Comparison of ENCODE assay signal across 17 cellular contexts in the genomic region with DNA sequence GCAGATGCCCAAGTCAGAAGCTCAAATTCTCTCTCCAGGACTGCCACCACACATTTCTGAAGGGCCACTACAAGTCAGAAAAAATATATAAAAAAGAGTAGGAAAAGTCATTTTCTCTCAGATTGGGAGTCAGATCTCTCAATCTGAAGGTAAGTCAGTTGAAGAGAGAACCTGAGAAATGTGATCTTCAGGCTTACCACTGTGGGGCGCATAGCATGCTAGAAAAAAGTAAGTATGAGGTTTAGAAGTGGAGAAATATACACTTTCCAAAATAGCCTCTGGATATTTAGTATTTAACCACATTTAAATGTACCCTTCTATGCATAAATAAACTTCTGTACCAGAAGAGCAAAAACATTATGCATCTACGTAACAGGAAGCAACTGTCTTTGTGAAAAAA.
DNase-seq lines count a peak whose midpoint lies in the region; ATAC-seq and TF ChIP-seq lines count a peak whose summit lies in the region.
"Had no signal": no experiment of that assay in that cellular context is flagged by ENCODE, and none has a peak within 500 bp of the region (broad histone marks: within the 10 kb centered on the region; RNA-seq: fewer than 3 reads in every experiment).

No MANE protein-coding gene starts in this region.

- intact Hi-C loops in OCI-LY7 (cut with micrococcal nuclease; ENCODE audit: unreplicated experiment), result no loop called here

- H3K36me3 ChIP-seq in SK-N-SH (replicated peaks in 1 of 2; ENCODE audit: control insufficient read depth in 1 of 2, insufficient read depth in 2 of 2, low read length in 1 of 2) (no peaks in the 10 kb centered on the region), OCI-LY7 (ENCODE audit: insufficient read depth, low read length) (no peaks in the 10 kb centered on the region), endodermal cell (ENCODE audit: control insufficient read depth, insufficient read depth, low read length) (no peaks in the 10 kb centered on the region)
- H3K36me3 ChIP-seq: prostate gland had no signal

- WGBS in SK-N-SH (ENCODE audit: low lambda C conversion rate), result 13% methylated on average over 2 of the region's 2 CpGs
- WGBS in endodermal cell (ENCODE audit: insufficient coverage in 1 of 2, insufficient read length in 1 of 2), 2 experiments, result 64 to 100% methylated on average over 1 to 2 of the region's 2 CpGs

- TF ChIP-seq CTCF in SK-N-SH (IDR thresholded peaks at IDR 0.05) (peak; percentile 42), OCI-LY7 (conservative IDR thresholded peaks at IDR 0.05; ENCODE audit: low read length) (0 out of 2 replicates have a peak, but pooled peaks have one; percentile 22), endodermal cell (conservative IDR thresholded peaks at IDR 0.05) (peak; percentile 74), type B pancreatic cell (conservative IDR thresholded peaks at IDR 0.05) (peak; percentile 55)

- H3K9me2 ChIP-seq in SK-N-SH (no peaks in the 10 kb centered on the region), OCI-LY7 (ENCODE audit: insufficient read depth, low read length) (no peaks in the 10 kb centered on the region)

- no peak overlapping the region for H3K4me3 ChIP-seq in SK-N-SH (ENCODE audit: low read depth in 2 of 2, low read length in 1 of 2)
- H3K4me3 ChIP-seq in OCI-LY7 (ENCODE audit: low read depth, low read length, poor library complexity, severe bottlenecking), result no peak overlapping the region
- H3K4me3 ChIP-seq in endodermal cell (ENCODE audit: low read length), result no peak overlapping the region
- H3K4me3 ChIP-seq: GM12878, prostate gland had no signal

- H3K36me3 Mint-ChIP-seq in endodermal cell (ENCODE audit: low read depth) (no peaks in the 10 kb centered on the region), type B pancreatic cell (no peaks in the 10 kb centered on the region)
- H3K36me3 Mint-ChIP-seq: activated naive CD8-positive, alpha-beta T cell treated with anti-CD3 and anti-CD28 coated beads, Interleukin-2, amount 10 ng/mL, durations not matched to agents 7 days and 5 days; CD8-positive, alpha-beta T cell had no signal

- H3K4me2 ChIP-seq in SK-N-SH (no peak overlapping the region), OCI-LY7 (ENCODE audit: low read length) (no peak overlapping the region)

- H3K9me3 ChIP-seq in SK-N-SH, result no peaks in the 10 kb centered on the region
- 0 out of 2 replicates have a peak, but pooled peaks cover 3% of the 10 kb centered on the region for H3K9me3 ChIP-seq in OCI-LY7 (ENCODE audit: low read length)
- H3K9me3 ChIP-seq in endodermal cell (ENCODE audit: control insufficient read depth, low read length), result no peaks in the 10 kb centered on the region
- H3K9me3 ChIP-seq: prostate gland had no signal

- H2AFZ ChIP-seq in SK-N-SH (ENCODE audit: low read depth) (no peak overlapping the region), OCI-LY7 (ENCODE audit: low read length) (no peak overlapping the region)

- TF ChIP-seq RAD21 in SK-N-SH (IDR thresholded peaks at IDR 0.05; ENCODE audit: low read length), result no peak

- H3K79me2 ChIP-seq in SK-N-SH (ENCODE audit: insufficient read depth), result no peaks in the 10 kb centered on the region
- no peaks in the 10 kb centered on the region for H3K79me2 ChIP-seq in OCI-LY7 (ENCODE audit: insufficient read depth, low read depth, low read length)

- H3K4me3 Mint-ChIP-seq in endodermal cell, result no peak overlapping the region
- H3K4me3 Mint-ChIP-seq in type B pancreatic cell, result no peak overlapping the region
- H3K4me3 Mint-ChIP-seq: activated naive CD8-positive, alpha-beta T cell treated with anti-CD3 and anti-CD28 coated beads, Interleukin-2, amount 10 ng/mL, durations not matched to agents 7 days and 5 days; activated T-cell treated with anti-CD3 and anti-CD28 coated beads, Interleukin-2, amount 50 U/mL, for 24 hours; CD8-positive, alpha-beta T cell had no signal

- no peak for ATAC-seq in SK-N-SH treated with all-trans-retinoic acid at 6 μM for 48 hours
- ATAC-seq: CD8-positive, alpha-beta T cell; GM12878 had no signal

- DNase-seq in SK-N-SH, result no peak
- no peak for DNase-seq in OCI-LY7 (ENCODE audit: low spot score)
- no peak for DNase-seq in endodermal cell
- no peak for DNase-seq in type B pancreatic cell (ENCODE audit: extremely low spot score, unreplicated experiment)
- DNase-seq in DMS153 treated with DMSO at 0.1 percent for 48 hours (lab: John Stamatoyannopoulos, UW; ENCODE audit: unreplicated experiment), result no peak
- no peak for DNase-seq in activated gamma-delta T cell (lab: John Stamatoyannopoulos, UW)
- DNase-seq in KG1 (lab: John Stamatoyannopoulos, UW), result no peak
- DNase-seq: activated naive CD8-positive, alpha-beta T cell treated with anti-CD3 and anti-CD28 coated beads, Interleukin-2, amount 10 ng/mL, durations not matched to agents 7 days and 5 days; activated T-cell treated with anti-CD3 and anti-CD28 coated beads, Interleukin-2, amount 50 U/mL, for 24 hours; CD8-positive, alpha-beta T cell; cerebellar nuclear complex; NCI-H187; NCI-H774; SHP77 treated with DMSO at 0.1 percent for 48 hours had no signal

- no peaks in the 10 kb centered on the region for H3F3A ChIP-seq in SK-N-SH (replicated peaks; ENCODE audit: insufficient read depth)

- H3K27me3 Mint-ChIP-seq in endodermal cell (ENCODE audit: insufficient read depth), result no peaks in the 10 kb centered on the region
- H3K27me3 Mint-ChIP-seq in type B pancreatic cell, result no peaks in the 10 kb centered on the region
- H3K27me3 Mint-ChIP-seq: activated naive CD8-positive, alpha-beta T cell treated with anti-CD3 and anti-CD28 coated beads, Interleukin-2, amount 10 ng/mL, durations not matched to agents 7 days and 5 days; activated T-cell treated with anti-CD3 and anti-CD28 coated beads, Interleukin-2, amount 50 U/mL, for 24 hours had no signal

- no peak for TF ChIP-seq EP300 in SK-N-SH (IDR thresholded peaks at IDR 0.05; ENCODE audit: borderline replicate concordance in 1 of 2, low read depth in 1 of 2, low read length in 1 of 2)

- H3K9me3 Mint-ChIP-seq in endodermal cell (no peaks in the 10 kb centered on the region), type B pancreatic cell (no peaks in the 10 kb centered on the region)

- H3K4me1 Mint-ChIP-seq in endodermal cell (peaks cover 5% of the 10 kb centered on the region), type B pancreatic cell (ENCODE audit: unreplicated experiment) (no peaks in the 10 kb centered on the region)
- H3K4me1 Mint-ChIP-seq: activated naive CD8-positive, alpha-beta T cell treated with anti-CD3 and anti-CD28 coated beads, Interleukin-2, amount 10 ng/mL, durations not matched to agents 7 days and 5 days had no signal

- H4K20me1 ChIP-seq in SK-N-SH (ENCODE audit: insufficient read depth), result no peaks in the 10 kb centered on the region
- no peaks in the 10 kb centered on the region for H4K20me1 ChIP-seq in OCI-LY7 (ENCODE audit: insufficient read depth, low read length)

- H3K27me3 ChIP-seq in SK-N-SH (ENCODE audit: insufficient read depth), result no peaks in the 10 kb centered on the region
- no peaks in the 10 kb centered on the region for H3K27me3 ChIP-seq in endodermal cell (ENCODE audit: control insufficient read depth, insufficient read depth, low read length, poor library complexity, severe bottlenecking)

- H3K4me1 ChIP-seq in SK-N-SH (ENCODE audit: control insufficient read depth in 1 of 2, insufficient read depth in 2 of 2, low read depth in 1 of 2, low read length in 1 of 2) (no peaks in the 10 kb centered on the region), OCI-LY7 (ENCODE audit: insufficient read depth, low read length, poor library complexity, severe bottlenecking) (no peaks in the 10 kb centered on the region), endodermal cell (ENCODE audit: control insufficient read depth, insufficient read depth, low read length) (no peaks in the 10 kb centered on the region)
- H3K4me1 ChIP-seq: prostate gland had no signal

- H3K9ac ChIP-seq in SK-N-SH (no peak overlapping the region), endodermal cell (ENCODE audit: extremely low read depth, low read length, poor library complexity, severe bottlenecking) (no peak overlapping the region)

- POLR2A ChIA-PET in SK-N-SH (lab: Yijun Ruan, JAX) (no interaction called here), OCI-LY7 (lab: Charles Lee) (no interaction called here)

- no peak overlapping the region for H3K27ac Mint-ChIP-seq in endodermal cell
- H3K27ac Mint-ChIP-seq in type B pancreatic cell, result no peak overlapping the region
- H3K27ac Mint-ChIP-seq: activated naive CD8-positive, alpha-beta T cell treated with anti-CD3 and anti-CD28 coated beads, Interleukin-2, amount 10 ng/mL, durations not matched to agents 7 days and 5 days; activated T-cell treated with anti-CD3 and anti-CD28 coated beads, Interleukin-2, amount 50 U/mL, for 24 hours; CD8-positive, alpha-beta T cell had no signal

- no peak overlapping the region for H3K27ac ChIP-seq in SK-N-SH (ENCODE audit: low read depth in 2 of 2, low read length in 1 of 2)
- H3K27ac ChIP-seq in OCI-LY7 (ENCODE audit: low read depth, low read length, poor library complexity, severe bottlenecking), result no peak overlapping the region
- no peak overlapping the region for H3K27ac ChIP-seq in endodermal cell (ENCODE audit: low read depth, low read length)
- H3K27ac ChIP-seq: prostate gland had no signal

- CTCF ChIA-PET in SK-N-SH (lab: Yijun Ruan, JAX), result no interaction called here
- CTCF ChIA-PET in OCI-LY7 (lab: Charles Lee; ENCODE audit: unreplicated experiment), result no interaction called here

- no TSS peak for BruUV-seq in OCI-LY7 (replicated peaks; lab: Mats Ljungman, UMichigan)

TF ChIP-seq in SK-N-SH, 30 proteins besides CTCF, POLR2A, EP300 and RAD21 (continues in another document):
- TF ChIP-seq RXRA (IDR thresholded peaks at IDR 0.05; ENCODE audit: borderline replicate concordance, low read depth) (no peak), TEAD4 (IDR thresholded peaks at IDR 0.05; ENCODE audit: borderline replicate concordance, insufficient read depth) (no peak)
- TF ChIP-seq, protein P1, sequence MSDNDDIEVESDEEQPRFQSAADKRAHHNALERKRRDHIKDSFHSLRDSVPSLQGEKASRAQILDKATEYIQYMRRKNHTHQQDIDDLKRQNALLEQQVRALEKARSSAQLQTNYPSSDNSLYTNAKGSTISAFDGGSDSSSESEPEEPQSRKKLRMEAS (IDR thresholded peaks at IDR 0.05; ENCODE audit: low read depth), result no peak

Comparison
In these comparisons a context has a peak if more than half of its experiments do, and no peak if none do; other contexts are left out.
1. CTCF ChIP-seq: peak in every context shown above with its lines; median percentile 74 in endodermal cell; 55 in type B pancreatic cell; 42 in SK-N-SH; 22 in OCI-LY7.